In genomic region chr1:100868364-100868995, GRCh38 we compare ENCODE assay signal across 8 cellular contexts. TPM values are rescaled to one million over a fixed set of nuclear protein-coding genes. Genes with fewer than 3 reads are reported as not detected.
DNase-seq lines count a peak whose midpoint lies in the region; ATAC-seq and TF ChIP-seq lines count a peak whose summit lies in the region.

No MANE protein-coding gene starts in this region.

- no peak overlapping the region for H3K27ac ChIP-seq in stomach

- TF ChIP-seq EP300 in stomach (IDR thresholded peaks at IDR 0.05), result no peak

- no peaks in the 10 kb centered on the region for H3K36me3 ChIP-seq in stomach

- H3K9me3 ChIP-seq in stomach, result no peaks in the 10 kb centered on the region

- peak; percentile 24 for DNase-seq in COR-L47 (lab: John Stamatoyannopoulos, UW)
- DNase-seq in globus pallidus (ENCODE audit: low spot score), result peak; percentile 37
- no peak for DNase-seq in stomach
- no peak for DNase-seq in amygdala (lab: John Stamatoyannopoulos, UW)
- no peak for DNase-seq in GM20000 (ENCODE audit: low spot score)

- peak in 4 of 7 experiments; percentile 40 to 67 (median 56) for TF ChIP-seq CTCF in stomach (IDR thresholded peaks at IDR 0.05)
- no peak for TF ChIP-seq CTCF in GM20000 (IDR thresholded peaks at IDR 0.05; ENCODE audit: extremely low read depth, missing control alignments)

- 7 to 15% (median 12%) methylated on average over 7 of the region's 7 CpGs for WGBS in stomach, 5 donors

- TF ChIP-seq POLR2A in stomach (IDR thresholded peaks at IDR 0.05), result no peak

- peaks cover 0 to 10% (median 0%) of the 10 kb centered on the region in 4 donors for H3K4me1 ChIP-seq in stomach

- peak; percentile 43 for ATAC-seq in HG03432 (IDR thresholded peaks at IDR 0.05; ENCODE audit: unreplicated experiment)
- ATAC-seq in SK-N-SH treated with all-trans-retinoic acid at 6 μM for 48 hours, result peak; percentile 66
- ATAC-seq in HG02885 (IDR thresholded peaks at IDR 0.05; ENCODE audit: poor library complexity, unreplicated experiment), result no peak

- no peaks in the 10 kb centered on the region for H3K27me3 ChIP-seq in stomach

- intact Hi-C loops in stomach (cut with DNase I; ENCODE audit: low total_unique reads), result loop anchor here (10.0 kb wide), 1 partner anchor 404 kb away; no protein-coding TSS in a partner anchor

- no peak overlapping the region for H3K4me3 ChIP-seq in stomach

TF ChIP-seq in SK-N-SH treated with all-trans-retinoic acid at 6 μM for 48 hours, 23 proteins besides CTCF, POLR2A, EP300 and RAD21:
- TF ChIP-seq ZFP30 (CRISPR knock-in tag; IDR thresholded peaks at IDR 0.05) (no peak), CREB5 (CRISPR knock-in tag; IDR thresholded peaks at IDR 0.05; ENCODE audit: low read depth) (no peak), ZNF70 (CRISPR knock-in tag; IDR thresholded peaks at IDR 0.05) (no peak), CSRNP3 (CRISPR knock-in tag; IDR thresholded peaks at IDR 0.05) (no peak), BACH2 (CRISPR knock-in tag; IDR thresholded peaks at IDR 0.05; ENCODE audit: borderline replicate concordance) (no peak), TSHZ2 (CRISPR knock-in tag; IDR thresholded peaks at IDR 0.05) (no peak), PATZ1 (CRISPR knock-in tag; IDR thresholded peaks at IDR 0.05; ENCODE audit: borderline replicate concordance) (no peak), ARNTL (CRISPR knock-in tag; IDR thresholded peaks at IDR 0.05; ENCODE audit: borderline replicate concordance, low read depth) (no peak), ESRRG (CRISPR knock-in tag; IDR thresholded peaks at IDR 0.05) (no peak), TOX (CRISPR knock-in tag; IDR thresholded peaks at IDR 0.05; ENCODE audit: borderline replicate concordance) (no peak), ZC3H10 (CRISPR knock-in tag; IDR thresholded peaks at IDR 0.05) (no peak), RARB (CRISPR knock-in tag; IDR thresholded peaks at IDR 0.05) (no peak)

RNA-seq across cellular contexts. Expression of gene EXTL2, which starts 26.2 kb away (rescaled TPM):
- total RNA-seq in stomach, result 10 to 100 TPM in 2 of 5 donors, 1 to 10 TPM in 2, not detected in 1; 3.2 to 33.5 (median 17.1) TPM
- polyA plus RNA-seq in stomach, result 1 to 10 TPM; 2.9 to 4.7 (median 4.4) TPM

RNA-seq across cellular contexts. Expression of gene SLC30A7, which starts 27.4 kb away (rescaled TPM):
- total RNA-seq in stomach, result 10 to 100 TPM in 2 of 5 donors, 1 to 10 TPM in 3; 4.9 to 65.7 (median 9.8) TPM
- polyA plus RNA-seq in stomach, result 1 to 10 TPM; 1.5 to 3.2 (median 2.1) TPM

Comparison
In these comparisons a context has a peak if more than half of its experiments do, and no peak if none do; other contexts are left out.
1. DNase-seq: peak in COR-L47 (single experiment) and globus pallidus (single experiment); none in stomach (single experiment), amygdala (0 of 56) and GM20000 (single experiment).